In genomic region chr7:1290262-1291039, GRCh38 we compare ENCODE assay signal across 9 cellular contexts. TPM values are rescaled to one million over a fixed set of nuclear protein-coding genes. Genes with fewer than 3 reads are reported as not detected.
A peak's percentile ranks its signal among the peaks of the same experiment; 100 is the strongest.
DNase-seq lines count a peak whose midpoint lies in the region; ATAC-seq, FAIRE-seq and TF ChIP-seq lines count a peak whose summit lies in the region.
"Had no signal": no experiment of that assay in that cellular context is flagged by ENCODE, and none has a peak within 500 bp of the region (broad histone marks: within the 10 kb centered on the region; RNA-seq: fewer than 3 reads in every experiment).

No MANE protein-coding gene starts in this region.

- TF ChIP-seq CTCF in uterus (IDR thresholded peaks at IDR 0.05) = no peak

- H3K36me3 Mint-ChIP-seq in naive thymus-derived CD8-positive, alpha-beta T cell = no peaks in the 10 kb centered on the region

- peak; percentile 69 for FAIRE-seq in urothelium cell line (lab: Jason Lieb, UNC)

- peaks cover 5% of the 10 kb centered on the region; the same call in 1 of the 2 replicates for H3K4me1 ChIP-seq in HAP-1
- peaks cover 0 to 11% of the 10 kb centered on the region in 2 donors for H3K4me1 ChIP-seq in uterus

- H3K36me3 ChIP-seq in HAP-1 (replicated peaks) = no peaks in the 10 kb centered on the region
- no peaks in the 10 kb centered on the region for H3K36me3 ChIP-seq in uterus

- DNase-seq in ACHN (peak; percentile 49), HAP-1 (ENCODE audit: low spot score in 2 of 2) (peak; percentile 4 to 53), fibroblast of gingiva (ENCODE audit: low read depth) (peak; percentile 56), urothelium cell line (ENCODE audit: low spot score) (no peak), uterus (no peak)
- peak; percentile 15 to 26 for DNase-seq in activated CD4-positive, alpha-beta T cell treated with anti-CD3 and anti-CD28 coated beads, Interleukin-2, amount 50 U/mL, for 48 hours
- peak in 6 of 10 donors; percentile 12 to 62 (median 39) for DNase-seq in naive thymus-derived CD8-positive, alpha-beta T cell

- peaks cover 1 to 12% (median 8%) of the 10 kb centered on the region in 4 donors for H3K4me1 Mint-ChIP-seq in naive thymus-derived CD8-positive, alpha-beta T cell

- no peak overlapping the region for H3K27ac ChIP-seq in uterus

- H3K27me3 ChIP-seq in HAP-1 (ENCODE audit: low read depth) = no peaks in the 10 kb centered on the region
- peaks cover 0 to 11% of the 10 kb centered on the region in 2 donors for H3K27me3 ChIP-seq in uterus

- TF ChIP-seq POLR2A in uterus (IDR thresholded peaks at IDR 0.05) = no peak

- H3K27me3 Mint-ChIP-seq in naive thymus-derived CD8-positive, alpha-beta T cell = peaks cover 2 to 23% (median 7%) of the 10 kb centered on the region in 5 donors

- peak; percentile 82 to 86 for ATAC-seq in naive thymus-derived CD8-positive, alpha-beta T cell
- ATAC-seq in GM18870 (IDR thresholded peaks at IDR 0.05; ENCODE audit: unreplicated experiment) = no peak

- peak overlapping the region; percentile 24 for H3K4me3 ChIP-seq in HAP-1
- H3K4me3 ChIP-seq in uterus = peak overlapping the region in 1 of 2 donors; percentile 16

- intact Hi-C loops in uterus (cut with DNase I; ENCODE audit: low total_unique reads) = no loop called here

- H3K4me3 Mint-ChIP-seq in naive thymus-derived CD8-positive, alpha-beta T cell = peak overlapping the region; percentile 76 to 93 (median 80)

- H3K9me3 ChIP-seq in HAP-1 (no peaks in the 10 kb centered on the region), uterus (no peaks in the 10 kb centered on the region)

- in situ Hi-C loops in ACHN (cut with HindIII; ENCODE audit: low pct_ligation_motif_present, low pct_unique_long_range_greater_than_20kb, low sequenced_read_pairs) = no loop called here
- in situ Hi-C loops in HAP-1 (cut with MboI; ENCODE audit: low sequenced_read_pairs) = no loop called here

- H3K9me3 Mint-ChIP-seq in naive thymus-derived CD8-positive, alpha-beta T cell = no peaks in the 10 kb centered on the region

- peak overlapping the region in 1 of 10 donors; percentile 40 for H3K27ac Mint-ChIP-seq in naive thymus-derived CD8-positive, alpha-beta T cell

- POLR2A ChIA-PET in naive thymus-derived CD8-positive, alpha-beta T cell (lab: Charles Lee) = no interaction called here

RNA-seq across cellular contexts. Expression of gene UNCX, which starts 57.8 kb away (rescaled TPM):
- not detected for total RNA-seq in naive thymus-derived CD8-positive, alpha-beta T cell
- not detected for polyA plus RNA-seq in naive thymus-derived CD8-positive, alpha-beta T cell
- total RNA-seq in uterus = not detected
- total RNA-seq: dermis microvascular lymphatic vessel endothelial cell had no signal

Comparison
In these comparisons a context has a peak if more than half of its experiments do, and no peak if none do; other contexts are left out.
1. DNase-seq: peak in ACHN (single experiment), HAP-1 (2 of 2), activated CD4-positive, alpha-beta T cell treated with anti-CD3 and anti-CD28 coated beads, Interleukin-2, amount 50 U/mL, for 48 hours (2 of 2), fibroblast of gingiva (single experiment) and naive thymus-derived CD8-positive, alpha-beta T cell (6 of 10); none in urothelium cell line (single experiment) and uterus (0 of 2).